Comparison of ENCODE assay signal across 10 cellular contexts in the genomic region with DNA sequence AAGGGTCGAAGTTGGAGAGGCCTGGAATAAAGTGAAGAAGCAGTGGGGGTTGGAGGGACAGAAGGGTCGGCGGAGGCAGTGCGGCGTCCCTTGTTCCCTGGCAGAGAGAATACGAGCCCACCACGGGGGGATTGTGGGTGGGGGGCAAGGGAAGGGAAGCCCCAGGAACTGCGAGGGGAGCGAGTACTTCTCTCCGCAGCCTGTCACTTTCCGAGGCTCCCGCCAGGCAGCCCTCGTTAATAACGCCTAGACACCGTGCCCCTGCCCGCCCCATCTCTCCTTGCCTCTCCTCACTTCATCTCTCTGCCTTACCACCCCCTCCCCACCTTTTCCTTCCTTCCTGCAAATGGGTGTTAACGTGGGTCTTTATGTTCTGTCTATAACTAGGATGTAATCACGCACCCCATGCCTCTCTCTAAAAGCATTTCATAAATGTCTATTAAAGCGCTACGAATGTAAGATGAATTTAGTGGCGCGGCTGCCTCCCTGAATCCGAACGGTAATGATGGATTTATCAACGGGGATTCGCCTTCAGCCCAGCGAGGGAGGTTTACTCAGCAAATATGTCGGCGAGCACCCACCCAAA. TPM values are rescaled to one million over a fixed set of nuclear protein-coding genes. Genes with fewer than 3 reads are reported as not detected.
A peak's percentile ranks its signal among the peaks of the same experiment; 100 is the strongest.
DNase-seq lines count a peak whose midpoint lies in the region; ATAC-seq, FAIRE-seq and TF ChIP-seq lines count a peak whose summit lies in the region.
"Had no signal": no experiment of that assay in that cellular context is flagged by ENCODE, and none has a peak within 500 bp of the region (broad histone marks: within the 10 kb centered on the region; RNA-seq: fewer than 3 reads in every experiment).

No MANE protein-coding gene starts in this region.

- no peaks in the 10 kb centered on the region for H3K9me3 ChIP-seq in ES-I3 (ENCODE audit: control insufficient read depth, insufficient read depth, low read length)
- H3K9me3 ChIP-seq in ascending aorta = no peaks in the 10 kb centered on the region
- H3K9me3 ChIP-seq in iPS-18c (ENCODE audit: control insufficient read depth, insufficient read depth, low read length) = peaks cover 2% of the 10 kb centered on the region
- no peaks in the 10 kb centered on the region for H3K9me3 ChIP-seq in PC-3 (ENCODE audit: low read length)

- no peak overlapping the region for H2AFZ ChIP-seq in PC-3 (ENCODE audit: low read length)

- H3K36me3 ChIP-seq in ES-I3 (ENCODE audit: insufficient read depth, low read length) (no peaks in the 10 kb centered on the region), ascending aorta (peaks cover 0 to 12% of the 10 kb centered on the region in 2 donors), PC-3 (ENCODE audit: low read depth, low read length) (peaks cover 5% of the 10 kb centered on the region; the same call in 1 of the 2 replicates)
- H3K36me3 ChIP-seq: cardiac muscle cell had no signal

- no peak for TF ChIP-seq CTCF in ascending aorta (IDR thresholded peaks at IDR 0.05)
- TF ChIP-seq CTCF in PC-3 (conservative IDR thresholded peaks at IDR 0.05; ENCODE audit: low read depth, low read length) = no peak

- no peaks in the 10 kb centered on the region for H4K20me1 ChIP-seq in PC-3 (ENCODE audit: low read length)

- H3K27me3 ChIP-seq in ascending aorta = no peaks in the 10 kb centered on the region
- H3K27me3 ChIP-seq in PC-3 (ENCODE audit: low read length) = no peaks in the 10 kb centered on the region

- H3K4me2 ChIP-seq in PC-3 (ENCODE audit: low read length) = no peak overlapping the region

- TF ChIP-seq POLR2A in GM12891 (IDR thresholded peaks at IDR 0.05; ENCODE audit: low read depth, low read length) = no peak

- POLR2A ChIA-PET in PC-3 (lab: Charles Lee; ENCODE audit: unreplicated experiment) = no interaction called here

- peaks cover 98% of the 10 kb centered on the region for H3K79me2 ChIP-seq in PC-3 (ENCODE audit: low read length)

- no peak for ATAC-seq in PC-3

- no peak for FAIRE-seq in GM12891 (lab: Jason Lieb, UNC)

- no peaks in the 10 kb centered on the region for H3K9me2 ChIP-seq in PC-3 (replicated peaks; ENCODE audit: low read length)

- peak in 1 of 2 donors; percentile 57 for DNase-seq in ascending aorta (ENCODE audit: low spot score in 2 of 2)
- DNase-seq in retina = peak; percentile 36
- DNase-seq in C1 segment of cervical spinal cord (lab: John Stamatoyannopoulos, UW) = no peak
- no peak for DNase-seq in NCI-H146 treated with DMSO at 0.1 percent for 48 hours (lab: John Stamatoyannopoulos, UW; ENCODE audit: unreplicated experiment)
- DNase-seq in GM12891 (ENCODE audit: insufficient read length, low spot score) = no peak
- DNase-seq in PC-3 = no peak
- DNase-seq: NCI-H510A treated with DMSO at 0.1 percent for 48 hours had no signal

- peaks cover 27% of the 10 kb centered on the region for H3K4me1 ChIP-seq in ES-I3 (ENCODE audit: insufficient read depth, low read length)
- peaks cover 0 to 6% of the 10 kb centered on the region in 2 donors for H3K4me1 ChIP-seq in ascending aorta
- H3K4me1 ChIP-seq in PC-3 (ENCODE audit: insufficient read depth, low read length) = peaks cover under 1% of the 10 kb centered on the region; the same call in 1 of the 2 replicates

- H3K27ac ChIP-seq in ascending aorta (peak overlapping the region; percentile 91), PC-3 (ENCODE audit: low read length) (no peak overlapping the region)
- H3K27ac ChIP-seq: cardiac muscle cell had no signal

- H3K9ac ChIP-seq in ES-I3 (ENCODE audit: low read depth, low read length) = peak overlapping the region; percentile 31; the same call in 1 of the 2 replicates
- no peak overlapping the region for H3K9ac ChIP-seq in PC-3 (ENCODE audit: low read length)

- peak overlapping the region in 1 of 2 donors; percentile 89 for H3K4me3 ChIP-seq in ascending aorta
- peak overlapping the region; percentile 17; the same call in 1 of the 2 replicates for H3K4me3 ChIP-seq in iPS-18c (ENCODE audit: insufficient read depth, low read depth, low read length)
- H3K4me3 ChIP-seq in PC-3 (ENCODE audit: low read length) = no peak overlapping the region
- H3K4me3 ChIP-seq: cardiac muscle cell had no signal

- intact Hi-C loops in ascending aorta (cut with DNase I) = loop anchor here (2.0 to 10.0 kb wide), 2 partner anchors 15 to 1319 kb away; no protein-coding TSS in a partner anchor
- intact Hi-C loops in PC-3 (cut with micrococcal nuclease) = no loop called here

- no peaks in the 10 kb centered on the region for H3F3A ChIP-seq in PC-3 (ENCODE audit: low read length, unreplicated experiment)

- CTCF ChIA-PET in PC-3 (lab: Charles Lee) = no interaction called here

- no TSS peak for BruUV-seq in PC-3 (replicated peaks; lab: Mats Ljungman, UMichigan)

TF ChIP-seq in GM12891, 5 proteins besides CTCF, POLR2A, EP300 and RAD21:
- TF ChIP-seq POU2F2 (IDR thresholded peaks at IDR 0.05; ENCODE audit: low read depth, low read length) (no peak), TAF1 (IDR thresholded peaks at IDR 0.05; ENCODE audit: low read depth, low read length) (no peak), POLR2AphosphoS5 (IDR thresholded peaks at IDR 0.05; ENCODE audit: low read depth, low read length) (no peak), SPI1 (IDR thresholded peaks at IDR 0.05; ENCODE audit: low read depth, low read length) (no peak), PAX5 (IDR thresholded peaks at IDR 0.05; ENCODE audit: insufficient read depth, low read length, severe bottlenecking) (no peak)
TF ChIP-seq in GM12891: peak in this region for 0.

RNA-seq across cellular contexts. Expression of a gene that starts 13.7 kb away (rescaled TPM):
- 126 TPM for total RNA-seq in ascending aorta
- 14.7 TPM for polyA plus RNA-seq in GM12891 (2012; ENCODE audit: low read depth, missing spikeins)
- 19.0 and 19.6 TPM in 2 replicates for total RNA-seq in PC-3 (2014; rRNA removed)
